1 cellular context compared by ENCODE assay signal in genomic region chr6:154510144-154510905, GRCh38.
TF ChIP-seq lines count a peak whose summit lies in the region.

CNKSR3 (minus strand) TSS chr6:154510685; CDS start chr6:154510114, 571 bp downstream.

TF ChIP-seq in HepG2, 621 proteins besides CTCF, POLR2A, EP300 and RAD21 (continued from another document and continues in another):
- TF ChIP-seq, protein P1, sequence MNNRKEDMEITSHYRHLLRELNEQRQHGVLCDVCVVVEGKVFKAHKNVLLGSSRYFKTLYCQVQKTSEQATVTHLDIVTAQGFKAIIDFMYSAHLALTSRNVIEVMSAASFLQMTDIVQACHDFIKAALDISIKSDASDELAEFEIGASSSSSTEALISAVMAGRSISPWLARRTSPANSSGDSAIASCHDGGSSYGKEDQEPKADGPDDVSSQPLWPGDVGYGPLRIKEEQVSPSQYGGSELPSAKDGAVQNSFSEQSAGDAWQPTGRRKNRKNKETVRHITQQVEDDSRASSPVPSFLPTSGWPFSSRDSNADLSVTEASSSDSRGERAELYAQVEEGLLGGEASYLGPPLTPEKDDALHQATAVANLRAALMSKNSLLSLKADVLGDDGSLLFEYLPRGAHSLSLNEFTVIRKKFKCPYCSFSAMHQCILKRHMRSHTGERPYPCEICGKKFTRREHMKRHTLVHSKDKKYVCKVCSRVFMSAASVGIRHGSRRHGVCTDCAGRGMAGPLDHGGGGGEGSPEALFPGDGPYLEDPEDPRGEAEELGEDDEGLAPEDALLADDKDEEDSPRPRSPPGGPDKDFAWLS (CRISPR knock-in tag; IDR thresholded peaks at IDR 0.05; ENCODE audit: borderline replicate concordance), result no peak
- peak; percentile 88 for TF ChIP-seq ZNF30 (CRISPR knock-in tag; IDR thresholded peaks at IDR 0.05)
- TF ChIP-seq, protein P2, sequence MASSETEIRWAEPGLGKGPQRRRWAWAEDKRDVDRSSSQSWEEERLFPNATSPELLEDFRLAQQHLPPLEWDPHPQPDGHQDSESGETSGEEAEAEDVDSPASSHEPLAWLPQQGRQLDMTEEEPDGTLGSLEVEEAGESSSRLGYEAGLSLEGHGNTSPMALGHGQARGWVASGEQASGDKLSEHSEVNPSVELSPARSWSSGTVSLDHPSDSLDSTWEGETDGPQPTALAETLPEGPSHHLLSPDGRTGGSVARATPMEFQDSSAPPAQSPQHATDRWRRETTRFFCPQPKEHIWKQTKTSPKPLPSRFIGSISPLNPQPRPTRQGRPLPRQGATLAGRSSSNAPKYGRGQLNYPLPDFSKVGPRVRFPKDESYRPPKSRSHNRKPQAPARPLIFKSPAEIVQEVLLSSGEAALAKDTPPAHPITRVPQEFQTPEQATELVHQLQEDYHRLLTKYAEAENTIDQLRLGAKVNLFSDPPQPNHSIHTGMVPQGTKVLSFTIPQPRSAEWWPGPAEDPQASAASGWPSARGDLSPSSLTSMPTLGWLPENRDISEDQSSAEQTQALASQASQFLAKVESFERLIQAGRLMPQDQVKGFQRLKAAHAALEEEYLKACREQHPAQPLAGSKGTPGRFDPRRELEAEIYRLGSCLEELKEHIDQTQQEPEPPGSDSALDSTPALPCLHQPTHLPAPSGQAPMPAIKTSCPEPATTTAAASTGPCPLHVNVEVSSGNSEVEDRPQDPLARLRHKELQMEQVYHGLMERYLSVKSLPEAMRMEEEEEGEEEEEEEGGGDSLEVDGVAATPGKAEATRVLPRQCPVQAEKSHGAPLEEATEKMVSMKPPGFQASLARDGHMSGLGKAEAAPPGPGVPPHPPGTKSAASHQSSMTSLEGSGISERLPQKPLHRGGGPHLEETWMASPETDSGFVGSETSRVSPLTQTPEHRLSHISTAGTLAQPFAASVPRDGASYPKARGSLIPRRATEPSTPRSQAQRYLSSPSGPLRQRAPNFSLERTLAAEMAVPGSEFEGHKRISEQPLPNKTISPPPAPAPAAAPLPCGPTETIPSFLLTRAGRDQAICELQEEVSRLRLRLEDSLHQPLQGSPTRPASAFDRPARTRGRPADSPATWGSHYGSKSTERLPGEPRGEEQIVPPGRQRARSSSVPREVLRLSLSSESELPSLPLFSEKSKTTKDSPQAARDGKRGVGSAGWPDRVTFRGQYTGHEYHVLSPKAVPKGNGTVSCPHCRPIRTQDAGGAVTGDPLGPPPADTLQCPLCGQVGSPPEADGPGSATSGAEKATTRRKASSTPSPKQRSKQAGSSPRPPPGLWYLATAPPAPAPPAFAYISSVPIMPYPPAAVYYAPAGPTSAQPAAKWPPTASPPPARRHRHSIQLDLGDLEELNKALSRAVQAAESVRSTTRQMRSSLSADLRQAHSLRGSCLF (CRISPR knock-in tag; IDR thresholded peaks at IDR 0.05; ENCODE audit: borderline replicate concordance), result no peak
- TF ChIP-seq ZNF672 (CRISPR knock-in tag; IDR thresholded peaks at IDR 0.05), result no peak
- 0 out of 2 replicates have a peak, but pooled peaks have one; percentile 65 for TF ChIP-seq ZNF749 (CRISPR knock-in tag; IDR thresholded peaks at IDR 0.05; ENCODE audit: borderline replicate concordance)
- TF ChIP-seq ZNF18 (CRISPR knock-in tag; IDR thresholded peaks at IDR 0.05; ENCODE audit: insufficient replicate concordance), result peak; percentile 81
- no peak for TF ChIP-seq REL (CRISPR knock-in tag; conservative IDR thresholded peaks at IDR 0.05)
- TF ChIP-seq MYNN (CRISPR knock-in tag; IDR thresholded peaks at IDR 0.05; ENCODE audit: low read depth), result no peak; the same call in 1 of the 2 replicates
- 0 out of 2 replicates have a peak, but pooled peaks have one; percentile 28 for TF ChIP-seq STAT5B (CRISPR knock-in tag; IDR thresholded peaks at IDR 0.05)
- TF ChIP-seq SKI (IDR thresholded peaks at IDR 0.05; ENCODE audit: partially characterized antibody), result peak; percentile 10
- TF ChIP-seq ARNTL (CRISPR knock-in tag; IDR thresholded peaks at IDR 0.05), result peak; percentile 59; the same call in 1 of the 2 replicates
- peak; percentile 31 for TF ChIP-seq MAFG (CRISPR knock-in tag; IDR thresholded peaks at IDR 0.05)
- no peak for TF ChIP-seq TCF12 (IDR thresholded peaks at IDR 0.05)
- TF ChIP-seq TCF12 (CRISPR knock-in tag; IDR thresholded peaks at IDR 0.05), result peak; percentile 67
- no peak; the same call in 1 of the 2 replicates for TF ChIP-seq ZNF224 (CRISPR knock-in tag; IDR thresholded peaks at IDR 0.05)
- TF ChIP-seq ZNF34 (CRISPR knock-in tag; IDR thresholded peaks at IDR 0.05; ENCODE audit: borderline replicate concordance), result peak; percentile 77; the same call in 1 of the 2 replicates
- TF ChIP-seq SRSF4 (IDR thresholded peaks at IDR 0.05; ENCODE audit: low read depth, low read length, poor library complexity, severe bottlenecking), result no peak
- TF ChIP-seq RERE (CRISPR knock-in tag; IDR thresholded peaks at IDR 0.05; ENCODE audit: low read depth), result no peak; the same call in 1 of the 2 replicates
- no peak for TF ChIP-seq POLR2AphosphoS2 (IDR thresholded peaks at IDR 0.05; ENCODE audit: low read depth, low read length)
- TF ChIP-seq ZBTB4 (CRISPR knock-in tag; IDR thresholded peaks at IDR 0.05; ENCODE audit: borderline replicate concordance), result no peak
- no peak; a peak in 1 of 4 replicates for TF ChIP-seq NR2F1 (CRISPR knock-in tag; IDR thresholded peaks at IDR 0.05)
- no peak for TF ChIP-seq ZNF232 (CRISPR knock-in tag; IDR thresholded peaks at IDR 0.05; ENCODE audit: borderline replicate concordance)
- no peak for TF ChIP-seq JDP2 (CRISPR knock-in tag; IDR thresholded peaks at IDR 0.05; ENCODE audit: borderline replicate concordance)
- TF ChIP-seq PREB (CRISPR knock-in tag; IDR thresholded peaks at IDR 0.05), result no peak
- peak; percentile 25 for TF ChIP-seq MED8 (CRISPR knock-in tag; IDR thresholded peaks at IDR 0.05; ENCODE audit: insufficient replicate concordance)
- TF ChIP-seq, protein P3, sequence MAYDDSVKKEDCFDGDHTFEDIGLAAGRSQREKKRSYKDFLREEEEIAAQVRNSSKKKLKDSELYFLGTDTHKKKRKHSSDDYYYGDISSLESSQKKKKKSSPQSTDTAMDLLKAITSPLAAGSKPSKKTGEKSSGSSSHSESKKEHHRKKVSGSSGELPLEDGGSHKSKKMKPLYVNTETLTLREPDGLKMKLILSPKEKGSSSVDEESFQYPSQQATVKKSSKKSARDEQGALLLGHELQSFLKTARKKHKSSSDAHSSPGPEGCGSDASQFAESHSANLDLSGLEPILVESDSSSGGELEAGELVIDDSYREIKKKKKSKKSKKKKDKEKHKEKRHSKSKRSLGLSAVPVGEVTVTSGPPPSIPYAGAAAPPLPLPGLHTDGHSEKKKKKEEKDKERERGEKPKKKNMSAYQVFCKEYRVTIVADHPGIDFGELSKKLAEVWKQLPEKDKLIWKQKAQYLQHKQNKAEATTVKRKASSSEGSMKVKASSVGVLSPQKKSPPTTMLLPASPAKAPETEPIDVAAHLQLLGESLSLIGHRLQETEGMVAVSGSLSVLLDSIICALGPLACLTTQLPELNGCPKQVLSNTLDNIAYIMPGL (CRISPR knock-in tag; IDR thresholded peaks at IDR 0.05; ENCODE audit: borderline replicate concordance in 1 of 2, low read depth in 1 of 2), result peak; percentile 90 to 93; a peak in 3 of 4 replicates
- TF ChIP-seq IKZF5 (CRISPR knock-in tag; IDR thresholded peaks at IDR 0.05), result peak; percentile 72
- no peak for TF ChIP-seq SMARCE1 (IDR thresholded peaks at IDR 0.05; ENCODE audit: borderline replicate concordance)
- TF ChIP-seq ZBTB33 (CRISPR knock-in tag; IDR thresholded peaks at IDR 0.05), result no peak; the same call in 1 of the 2 replicates
- TF ChIP-seq ZNF576 (CRISPR knock-in tag; IDR thresholded peaks at IDR 0.05), result no peak
